In genomic region chr10:87341546-87342145, GRCh38 we compare ENCODE assay signal across 7 cellular contexts. TPM values are rescaled to one million over a fixed set of nuclear protein-coding genes. Genes with fewer than 3 reads are reported as not detected.
DNase-seq lines count a peak whose midpoint lies in the region; ATAC-seq and TF ChIP-seq lines count a peak whose summit lies in the region.
"Not testable (repeated sequence)": the region's sequence is repeated elsewhere in the genome, so short reads cannot be mapped to it uniquely, and the experiment has no call there.

No MANE protein-coding gene starts in this region.

- not testable (repeated sequence) for H3K36me3 ChIP-seq in KMS-11 (ENCODE audit: insufficient read depth); left lung; sigmoid colon

- peak overlapping the region; percentile 77 for H3K4me3 Mint-ChIP-seq in activated CD8-positive, alpha-beta memory T cell treated with anti-CD3 and anti-CD28 coated beads, Interleukin-2, amount 10 ng/mL, durations not matched to agents 7 days and 5 days
- H3K4me3 Mint-ChIP-seq in effector memory CD8-positive, alpha-beta T cell = peak overlapping the region; percentile 87 to 96

- not testable (repeated sequence) for H3K9me3 ChIP-seq in left lung, sigmoid colon

- H3K36me3 Mint-ChIP-seq in activated CD8-positive, alpha-beta memory T cell treated with anti-CD3 and anti-CD28 coated beads, Interleukin-2, amount 10 ng/mL, durations not matched to agents 7 days and 5 days; effector memory CD8-positive, alpha-beta T cell (ENCODE audit: insufficient read depth): not testable (repeated sequence)

- peak overlapping the region; percentile 52 for H3K27ac Mint-ChIP-seq in activated CD8-positive, alpha-beta memory T cell treated with anti-CD3 and anti-CD28 coated beads, Interleukin-2, amount 10 ng/mL, durations not matched to agents 7 days and 5 days
- peak overlapping the region; percentile 88 to 94 for H3K27ac Mint-ChIP-seq in effector memory CD8-positive, alpha-beta T cell

- not testable (repeated sequence) for H3K9me3 Mint-ChIP-seq in activated CD8-positive, alpha-beta memory T cell treated with anti-CD3 and anti-CD28 coated beads, Interleukin-2, amount 10 ng/mL, durations not matched to agents 7 days and 5 days (ENCODE audit: low read depth); effector memory CD8-positive, alpha-beta T cell

- not testable (repeated sequence) for DNase-seq in activated CD8-positive, alpha-beta memory T cell treated with anti-CD3 and anti-CD28 coated beads, Interleukin-2, amount 10 ng/mL, durations not matched to agents 7 days and 5 days; effector memory CD8-positive, alpha-beta T cell
- DNase-seq in left lung (peak in 1 of 2 donors; percentile 56), sigmoid colon (peak; percentile 68)

- H3K79me2 ChIP-seq in KMS-11 (ENCODE audit: insufficient read depth, low read depth) = peaks cover 13% of the 10 kb centered on the region; the same call in 1 of the 2 replicates

- not testable (repeated sequence) for TF ChIP-seq EP300 in sigmoid colon (IDR thresholded peaks at IDR 0.05)

- 0 to 1% methylated on average over 17 to 26 of the region's 54 CpGs for WGBS in sigmoid colon, 2 donors

- not testable (repeated sequence) for H3K4me1 ChIP-seq in KMS-11 (ENCODE audit: low read depth, poor library complexity, severe bottlenecking)
- H3K4me1 ChIP-seq in left lung = peaks cover 3 to 13% of the 10 kb centered on the region in 2 donors
- H3K4me1 ChIP-seq in sigmoid colon = peaks cover 0 to 18% (median 13%) of the 10 kb centered on the region in 4 donors

- peak overlapping the region; percentile 64 for H3K9ac ChIP-seq in KMS-11

- H3K27ac ChIP-seq in KMS-11 (peak overlapping the region; percentile 55), left lung (peak overlapping the region; percentile 88 to 89), sigmoid colon (peak overlapping the region; percentile 85 to 89 (median 86))

- TF ChIP-seq POLR2A in sigmoid colon (IDR thresholded peaks at IDR 0.05) = not testable (repeated sequence)

- not testable (repeated sequence) for H2AFZ ChIP-seq in KMS-11 (ENCODE audit: low read depth)

- CTCF ChIA-PET in activated CD8-positive, alpha-beta memory T cell treated with anti-CD3 and anti-CD28 coated beads, Interleukin-2, amount 10 ng/mL, durations not matched to agents 7 days and 5 days (lab: Charles Lee) = not testable (repeated sequence)

- H3K4me2 ChIP-seq in KMS-11 = not testable (repeated sequence)

- H4K20me1 ChIP-seq in KMS-11 (ENCODE audit: insufficient read depth) = not testable (repeated sequence)

- H3K27me3 ChIP-seq in KMS-11 (ENCODE audit: insufficient read depth, low read depth); left lung; sigmoid colon: not testable (repeated sequence)

- not testable (repeated sequence) for H3K4me3 ChIP-seq in KMS-11 (IDR thresholded peaks at IDR 0.05; ENCODE audit: insufficient read depth, low read depth, low read length)
- peak overlapping the region; percentile 33 to 45 for H3K4me3 ChIP-seq in left lung
- peak overlapping the region; percentile 54 to 60 (median 57) for H3K4me3 ChIP-seq in sigmoid colon

- TF ChIP-seq CTCF in KMS-11 (conservative IDR thresholded peaks at IDR 0.05; ENCODE audit: low read depth, low read length); left lung (IDR thresholded peaks at IDR 0.05); sigmoid colon (IDR thresholded peaks at IDR 0.05): not testable (repeated sequence)

- not testable (repeated sequence) for H3K27me3 Mint-ChIP-seq in activated CD8-positive, alpha-beta memory T cell treated with anti-CD3 and anti-CD28 coated beads, Interleukin-2, amount 10 ng/mL, durations not matched to agents 7 days and 5 days; effector memory CD8-positive, alpha-beta T cell

- H3K4me1 Mint-ChIP-seq in activated CD8-positive, alpha-beta memory T cell treated with anti-CD3 and anti-CD28 coated beads, Interleukin-2, amount 10 ng/mL, durations not matched to agents 7 days and 5 days = peaks cover 20% of the 10 kb centered on the region
- H3K4me1 Mint-ChIP-seq in effector memory CD8-positive, alpha-beta T cell (ENCODE audit: low read depth in 2 of 2) = peaks cover 8 to 15% of the 10 kb centered on the region in 2 donors

- intact Hi-C loops in left lung (cut with DNase I); sigmoid colon (cut with DNase I): not testable (repeated sequence)

- ATAC-seq in GM19023 (IDR thresholded peaks at IDR 0.05; ENCODE audit: unreplicated experiment) (peak; percentile 7), HG02798 (IDR thresholded peaks at IDR 0.05; ENCODE audit: poor library complexity, unreplicated experiment) (peak; percentile 11), left lung (peak; percentile 19)
- ATAC-seq in activated CD8-positive, alpha-beta memory T cell treated with anti-CD3 and anti-CD28 coated beads, Interleukin-2, amount 10 ng/mL, durations not matched to agents 7 days and 5 days = peak; percentile 9
- ATAC-seq in effector memory CD8-positive, alpha-beta T cell (replicated peaks) = not testable (repeated sequence)

RNA-seq across cellular contexts. Expression of gene NUTM2D, which starts 15.9 kb away (rescaled TPM):
- total RNA-seq in activated CD8-positive, alpha-beta memory T cell treated with anti-CD3 and anti-CD28 coated beads, Interleukin-2, amount 10 ng/mL, durations not matched to agents 7 days and 5 days = 1 to 10 TPM; 2.3 to 3.0 TPM
- total RNA-seq in left lung = 1 to 10 TPM; 3.7 to 3.9 TPM
- 1 to 10 TPM; 1.1 to 3.3 (median 1.5) TPM for total RNA-seq in sigmoid colon
- polyA plus RNA-seq in sigmoid colon = 10 to 100 TPM in 1 of 3 donors, 1 to 10 TPM in 2; 5.4 to 17.1 (median 7.2) TPM
